Comparison of ENCODE assay signal across 1 cellular context in the genomic region with DNA sequence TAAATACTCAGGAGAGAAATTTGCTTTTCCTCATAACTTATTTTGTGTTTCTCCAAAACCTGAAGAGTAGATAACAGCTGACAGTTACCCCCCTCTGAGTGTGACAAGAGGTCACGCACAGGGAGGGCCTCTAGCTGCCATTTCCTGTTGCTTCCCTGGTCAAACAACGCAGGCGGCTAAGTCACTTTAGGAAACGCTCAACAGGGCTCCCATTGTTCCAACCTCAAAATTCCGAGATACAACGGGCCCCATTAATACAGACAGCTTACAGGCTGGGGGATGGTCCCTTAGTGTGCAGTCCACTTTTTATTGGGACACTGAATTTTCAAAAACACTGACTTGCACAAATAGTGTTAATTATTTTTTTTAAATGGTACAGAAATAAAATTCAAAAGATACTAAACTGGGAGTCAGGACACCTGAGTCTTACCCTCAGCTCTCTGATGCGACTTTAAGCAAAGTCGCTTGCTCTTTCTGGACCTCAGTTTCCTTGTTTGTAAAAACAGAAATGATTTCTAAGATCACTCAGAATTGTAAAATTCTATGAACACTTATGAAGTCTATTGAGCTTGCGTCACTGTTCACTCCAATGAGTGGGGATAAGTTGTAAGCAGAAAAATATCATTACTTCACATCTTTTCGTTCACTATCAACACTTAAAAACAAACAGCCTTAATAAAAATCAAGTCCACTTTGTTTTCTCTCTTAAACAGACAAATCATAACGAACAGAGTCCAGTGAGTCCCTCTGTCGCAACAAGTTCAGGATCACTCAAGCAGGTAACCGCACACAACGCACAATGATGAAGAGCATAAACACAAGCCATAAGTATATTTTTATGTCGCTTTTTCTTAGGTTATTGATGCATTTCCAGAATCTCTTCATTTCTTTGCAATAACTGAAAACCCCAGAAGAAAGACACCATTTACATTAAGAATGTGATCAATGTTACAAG.
TF ChIP-seq lines count a peak whose summit lies in the region.

No MANE protein-coding gene starts in this region.

TF ChIP-seq in HepG2, 621 proteins besides CTCF, POLR2A, EP300 and RAD21 (continued from another document and continues in another):
- no peak for TF ChIP-seq ZNF343 (CRISPR knock-in tag; IDR thresholded peaks at IDR 0.05)
- no peak for TF ChIP-seq ZNF773 (CRISPR knock-in tag; IDR thresholded peaks at IDR 0.05; ENCODE audit: borderline replicate concordance)
- no peak for TF ChIP-seq ZNF225 (CRISPR knock-in tag; IDR thresholded peaks at IDR 0.05)
- TF ChIP-seq, protein P1, sequence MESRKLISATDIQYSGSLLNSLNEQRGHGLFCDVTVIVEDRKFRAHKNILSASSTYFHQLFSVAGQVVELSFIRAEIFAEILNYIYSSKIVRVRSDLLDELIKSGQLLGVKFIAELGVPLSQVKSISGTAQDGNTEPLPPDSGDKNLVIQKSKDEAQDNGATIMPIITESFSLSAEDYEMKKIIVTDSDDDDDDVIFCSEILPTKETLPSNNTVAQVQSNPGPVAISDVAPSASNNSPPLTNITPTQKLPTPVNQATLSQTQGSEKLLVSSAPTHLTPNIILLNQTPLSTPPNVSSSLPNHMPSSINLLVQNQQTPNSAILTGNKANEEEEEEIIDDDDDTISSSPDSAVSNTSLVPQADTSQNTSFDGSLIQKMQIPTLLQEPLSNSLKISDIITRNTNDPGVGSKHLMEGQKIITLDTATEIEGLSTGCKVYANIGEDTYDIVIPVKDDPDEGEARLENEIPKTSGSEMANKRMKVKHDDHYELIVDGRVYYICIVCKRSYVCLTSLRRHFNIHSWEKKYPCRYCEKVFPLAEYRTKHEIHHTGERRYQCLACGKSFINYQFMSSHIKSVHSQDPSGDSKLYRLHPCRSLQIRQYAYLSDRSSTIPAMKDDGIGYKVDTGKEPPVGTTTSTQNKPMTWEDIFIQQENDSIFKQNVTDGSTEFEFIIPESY (CRISPR knock-in tag; IDR thresholded peaks at IDR 0.05): peak; percentile 49; the same call in 1 of the 2 replicates
- TF ChIP-seq ZC3H4 (CRISPR knock-in tag; IDR thresholded peaks at IDR 0.05; ENCODE audit: borderline replicate concordance): no peak
- no peak for TF ChIP-seq ETV6 (CRISPR knock-in tag; conservative IDR thresholded peaks at IDR 0.05)
- TF ChIP-seq, protein P2, sequence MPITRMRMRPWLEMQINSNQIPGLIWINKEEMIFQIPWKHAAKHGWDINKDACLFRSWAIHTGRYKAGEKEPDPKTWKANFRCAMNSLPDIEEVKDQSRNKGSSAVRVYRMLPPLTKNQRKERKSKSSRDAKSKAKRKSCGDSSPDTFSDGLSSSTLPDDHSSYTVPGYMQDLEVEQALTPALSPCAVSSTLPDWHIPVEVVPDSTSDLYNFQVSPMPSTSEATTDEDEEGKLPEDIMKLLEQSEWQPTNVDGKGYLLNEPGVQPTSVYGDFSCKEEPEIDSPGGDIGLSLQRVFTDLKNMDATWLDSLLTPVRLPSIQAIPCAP (CRISPR knock-in tag; IDR thresholded peaks at IDR 0.05; ENCODE audit: low read depth): no peak
- TF ChIP-seq, protein P3, sequence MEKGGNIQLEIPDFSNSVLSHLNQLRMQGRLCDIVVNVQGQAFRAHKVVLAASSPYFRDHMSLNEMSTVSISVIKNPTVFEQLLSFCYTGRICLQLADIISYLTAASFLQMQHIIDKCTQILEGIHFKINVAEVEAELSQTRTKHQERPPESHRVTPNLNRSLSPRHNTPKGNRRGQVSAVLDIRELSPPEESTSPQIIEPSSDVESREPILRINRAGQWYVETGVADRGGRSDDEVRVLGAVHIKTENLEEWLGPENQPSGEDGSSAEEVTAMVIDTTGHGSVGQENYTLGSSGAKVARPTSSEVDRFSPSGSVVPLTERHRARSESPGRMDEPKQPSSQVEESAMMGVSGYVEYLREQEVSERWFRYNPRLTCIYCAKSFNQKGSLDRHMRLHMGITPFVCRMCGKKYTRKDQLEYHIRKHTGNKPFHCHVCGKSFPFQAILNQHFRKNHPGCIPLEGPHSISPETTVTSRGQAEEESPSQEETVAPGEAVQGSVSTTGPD (CRISPR knock-in tag; IDR thresholded peaks at IDR 0.05): no peak
- TF ChIP-seq RAD51 (IDR thresholded peaks at IDR 0.05; ENCODE audit: borderline replicate concordance): no peak
- TF ChIP-seq RARA (CRISPR knock-in tag; IDR thresholded peaks at IDR 0.05): peak; percentile 96
- TF ChIP-seq, protein P4, sequence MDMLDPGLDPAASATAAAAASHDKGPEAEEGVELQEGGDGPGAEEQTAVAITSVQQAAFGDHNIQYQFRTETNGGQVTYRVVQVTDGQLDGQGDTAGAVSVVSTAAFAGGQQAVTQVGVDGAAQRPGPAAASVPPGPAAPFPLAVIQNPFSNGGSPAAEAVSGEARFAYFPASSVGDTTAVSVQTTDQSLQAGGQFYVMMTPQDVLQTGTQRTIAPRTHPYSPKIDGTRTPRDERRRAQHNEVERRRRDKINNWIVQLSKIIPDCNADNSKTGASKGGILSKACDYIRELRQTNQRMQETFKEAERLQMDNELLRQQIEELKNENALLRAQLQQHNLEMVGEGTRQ (IDR thresholded peaks at IDR 0.05; ENCODE audit: low read depth, low read length): no peak
- TF ChIP-seq, protein P4 (CRISPR knock-in tag; IDR thresholded peaks at IDR 0.05; ENCODE audit: borderline replicate concordance): no peak
- TF ChIP-seq ZNF224 (CRISPR knock-in tag; IDR thresholded peaks at IDR 0.05): no peak
- TF ChIP-seq ZNF749 (CRISPR knock-in tag; IDR thresholded peaks at IDR 0.05; ENCODE audit: borderline replicate concordance): no peak
- TF ChIP-seq, protein P5, sequence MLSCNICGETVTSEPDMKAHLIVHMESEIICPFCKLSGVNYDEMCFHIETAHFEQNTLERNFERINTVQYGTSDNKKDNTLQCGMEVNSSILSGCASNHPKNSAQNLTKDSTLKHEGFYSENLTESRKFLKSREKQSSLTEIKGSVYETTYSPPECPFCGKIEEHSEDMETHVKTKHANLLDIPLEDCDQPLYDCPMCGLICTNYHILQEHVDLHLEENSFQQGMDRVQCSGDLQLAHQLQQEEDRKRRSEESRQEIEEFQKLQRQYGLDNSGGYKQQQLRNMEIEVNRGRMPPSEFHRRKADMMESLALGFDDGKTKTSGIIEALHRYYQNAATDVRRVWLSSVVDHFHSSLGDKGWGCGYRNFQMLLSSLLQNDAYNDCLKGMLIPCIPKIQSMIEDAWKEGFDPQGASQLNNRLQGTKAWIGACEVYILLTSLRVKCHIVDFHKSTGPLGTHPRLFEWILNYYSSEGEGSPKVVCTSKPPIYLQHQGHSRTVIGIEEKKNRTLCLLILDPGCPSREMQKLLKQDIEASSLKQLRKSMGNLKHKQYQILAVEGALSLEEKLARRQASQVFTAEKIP (CRISPR knock-in tag; IDR thresholded peaks at IDR 0.05; ENCODE audit: borderline replicate concordance): no peak
- TF ChIP-seq DPF2 (CRISPR knock-in tag; IDR thresholded peaks at IDR 0.05; ENCODE audit: borderline replicate concordance, low read depth): peak; percentile 83
- no peak for TF ChIP-seq ZNF772 (CRISPR knock-in tag; IDR thresholded peaks at IDR 0.05)
- TF ChIP-seq, protein P6, sequence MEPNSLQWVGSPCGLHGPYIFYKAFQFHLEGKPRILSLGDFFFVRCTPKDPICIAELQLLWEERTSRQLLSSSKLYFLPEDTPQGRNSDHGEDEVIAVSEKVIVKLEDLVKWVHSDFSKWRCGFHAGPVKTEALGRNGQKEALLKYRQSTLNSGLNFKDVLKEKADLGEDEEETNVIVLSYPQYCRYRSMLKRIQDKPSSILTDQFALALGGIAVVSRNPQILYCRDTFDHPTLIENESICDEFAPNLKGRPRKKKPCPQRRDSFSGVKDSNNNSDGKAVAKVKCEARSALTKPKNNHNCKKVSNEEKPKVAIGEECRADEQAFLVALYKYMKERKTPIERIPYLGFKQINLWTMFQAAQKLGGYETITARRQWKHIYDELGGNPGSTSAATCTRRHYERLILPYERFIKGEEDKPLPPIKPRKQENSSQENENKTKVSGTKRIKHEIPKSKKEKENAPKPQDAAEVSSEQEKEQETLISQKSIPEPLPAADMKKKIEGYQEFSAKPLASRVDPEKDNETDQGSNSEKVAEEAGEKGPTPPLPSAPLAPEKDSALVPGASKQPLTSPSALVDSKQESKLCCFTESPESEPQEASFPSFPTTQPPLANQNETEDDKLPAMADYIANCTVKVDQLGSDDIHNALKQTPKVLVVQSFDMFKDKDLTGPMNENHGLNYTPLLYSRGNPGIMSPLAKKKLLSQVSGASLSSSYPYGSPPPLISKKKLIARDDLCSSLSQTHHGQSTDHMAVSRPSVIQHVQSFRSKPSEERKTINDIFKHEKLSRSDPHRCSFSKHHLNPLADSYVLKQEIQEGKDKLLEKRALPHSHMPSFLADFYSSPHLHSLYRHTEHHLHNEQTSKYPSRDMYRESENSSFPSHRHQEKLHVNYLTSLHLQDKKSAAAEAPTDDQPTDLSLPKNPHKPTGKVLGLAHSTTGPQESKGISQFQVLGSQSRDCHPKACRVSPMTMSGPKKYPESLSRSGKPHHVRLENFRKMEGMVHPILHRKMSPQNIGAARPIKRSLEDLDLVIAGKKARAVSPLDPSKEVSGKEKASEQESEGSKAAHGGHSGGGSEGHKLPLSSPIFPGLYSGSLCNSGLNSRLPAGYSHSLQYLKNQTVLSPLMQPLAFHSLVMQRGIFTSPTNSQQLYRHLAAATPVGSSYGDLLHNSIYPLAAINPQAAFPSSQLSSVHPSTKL (CRISPR knock-in tag; IDR thresholded peaks at IDR 0.05): peak; percentile 90
- TF ChIP-seq SYNCRIP (IDR thresholded peaks at IDR 0.05; ENCODE audit: insufficient read depth, low read depth, low read length): no peak
- no peak for TF ChIP-seq ZNF335 (CRISPR knock-in tag; IDR thresholded peaks at IDR 0.05)
- peak; percentile 38; the same call in 1 of the 2 replicates for TF ChIP-seq ZNF543 (CRISPR knock-in tag; IDR thresholded peaks at IDR 0.05)
- no peak for TF ChIP-seq TCF12 (IDR thresholded peaks at IDR 0.05)
- TF ChIP-seq TCF12 (CRISPR knock-in tag; IDR thresholded peaks at IDR 0.05): peak; percentile 67; the same call in 1 of the 2 replicates
- TF ChIP-seq, protein P7, sequence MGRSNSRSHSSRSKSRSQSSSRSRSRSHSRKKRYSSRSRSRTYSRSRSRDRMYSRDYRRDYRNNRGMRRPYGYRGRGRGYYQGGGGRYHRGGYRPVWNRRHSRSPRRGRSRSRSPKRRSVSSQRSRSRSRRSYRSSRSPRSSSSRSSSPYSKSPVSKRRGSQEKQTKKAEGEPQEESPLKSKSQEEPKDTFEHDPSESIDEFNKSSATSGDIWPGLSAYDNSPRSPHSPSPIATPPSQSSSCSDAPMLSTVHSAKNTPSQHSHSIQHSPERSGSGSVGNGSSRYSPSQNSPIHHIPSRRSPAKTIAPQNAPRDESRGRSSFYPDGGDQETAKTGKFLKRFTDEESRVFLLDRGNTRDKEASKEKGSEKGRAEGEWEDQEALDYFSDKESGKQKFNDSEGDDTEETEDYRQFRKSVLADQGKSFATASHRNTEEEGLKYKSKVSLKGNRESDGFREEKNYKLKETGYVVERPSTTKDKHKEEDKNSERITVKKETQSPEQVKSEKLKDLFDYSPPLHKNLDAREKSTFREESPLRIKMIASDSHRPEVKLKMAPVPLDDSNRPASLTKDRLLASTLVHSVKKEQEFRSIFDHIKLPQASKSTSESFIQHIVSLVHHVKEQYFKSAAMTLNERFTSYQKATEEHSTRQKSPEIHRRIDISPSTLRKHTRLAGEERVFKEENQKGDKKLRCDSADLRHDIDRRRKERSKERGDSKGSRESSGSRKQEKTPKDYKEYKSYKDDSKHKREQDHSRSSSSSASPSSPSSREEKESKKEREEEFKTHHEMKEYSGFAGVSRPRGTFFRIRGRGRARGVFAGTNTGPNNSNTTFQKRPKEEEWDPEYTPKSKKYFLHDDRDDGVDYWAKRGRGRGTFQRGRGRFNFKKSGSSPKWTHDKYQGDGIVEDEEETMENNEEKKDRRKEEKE (IDR thresholded peaks at IDR 0.05): no peak
- no peak for TF ChIP-seq ZNF143 (CRISPR knock-in tag; IDR thresholded peaks at IDR 0.05)
- TF ChIP-seq, protein P8, sequence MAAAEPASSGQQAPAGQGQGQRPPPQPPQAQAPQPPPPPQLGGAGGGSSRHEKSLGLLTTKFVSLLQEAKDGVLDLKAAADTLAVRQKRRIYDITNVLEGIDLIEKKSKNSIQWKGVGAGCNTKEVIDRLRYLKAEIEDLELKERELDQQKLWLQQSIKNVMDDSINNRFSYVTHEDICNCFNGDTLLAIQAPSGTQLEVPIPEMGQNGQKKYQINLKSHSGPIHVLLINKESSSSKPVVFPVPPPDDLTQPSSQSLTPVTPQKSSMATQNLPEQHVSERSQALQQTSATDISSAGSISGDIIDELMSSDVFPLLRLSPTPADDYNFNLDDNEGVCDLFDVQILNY (CRISPR knock-in tag; conservative IDR thresholded peaks at IDR 0.05): no peak
- no peak for TF ChIP-seq ZSCAN22 (CRISPR knock-in tag; IDR thresholded peaks at IDR 0.05)
- peak; percentile 76; the same call in 1 of the 2 replicates for TF ChIP-seq ZNF792 (CRISPR knock-in tag; IDR thresholded peaks at IDR 0.05)
- TF ChIP-seq, protein P9, sequence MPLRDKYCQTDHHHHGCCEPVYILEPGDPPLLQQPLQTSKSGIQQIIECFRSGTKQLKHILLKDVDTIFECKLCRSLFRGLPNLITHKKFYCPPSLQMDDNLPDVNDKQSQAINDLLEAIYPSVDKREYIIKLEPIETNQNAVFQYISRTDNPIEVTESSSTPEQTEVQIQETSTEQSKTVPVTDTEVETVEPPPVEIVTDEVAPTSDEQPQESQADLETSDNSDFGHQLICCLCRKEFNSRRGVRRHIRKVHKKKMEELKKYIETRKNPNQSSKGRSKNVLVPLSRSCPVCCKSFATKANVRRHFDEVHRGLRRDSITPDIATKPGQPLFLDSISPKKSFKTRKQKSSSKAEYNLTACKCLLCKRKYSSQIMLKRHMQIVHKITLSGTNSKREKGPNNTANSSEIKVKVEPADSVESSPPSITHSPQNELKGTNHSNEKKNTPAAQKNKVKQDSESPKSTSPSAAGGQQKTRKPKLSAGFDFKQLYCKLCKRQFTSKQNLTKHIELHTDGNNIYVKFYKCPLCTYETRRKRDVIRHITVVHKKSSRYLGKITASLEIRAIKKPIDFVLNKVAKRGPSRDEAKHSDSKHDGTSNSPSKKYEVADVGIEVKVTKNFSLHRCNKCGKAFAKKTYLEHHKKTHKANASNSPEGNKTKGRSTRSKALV (CRISPR knock-in tag; IDR thresholded peaks at IDR 0.05): peak; percentile 33; the same call in 1 of the 2 replicates
- TF ChIP-seq NR1H2 (CRISPR knock-in tag; IDR thresholded peaks at IDR 0.05; ENCODE audit: borderline replicate concordance, low read depth): no peak
- 0 out of 2 replicates have a peak, but pooled peaks have one; percentile 39 for TF ChIP-seq ZNF230 (CRISPR knock-in tag; IDR thresholded peaks at IDR 0.05)
- TF ChIP-seq ZNF816 (CRISPR knock-in tag; IDR thresholded peaks at IDR 0.05; ENCODE audit: borderline replicate concordance): no peak
- no peak for TF ChIP-seq ZNF253 (CRISPR knock-in tag; IDR thresholded peaks at IDR 0.05; ENCODE audit: borderline replicate concordance)
- no peak for TF ChIP-seq ZNF839 (CRISPR knock-in tag; IDR thresholded peaks at IDR 0.05; ENCODE audit: borderline replicate concordance)
- TF ChIP-seq SMC3 (IDR thresholded peaks at IDR 0.05; ENCODE audit: low read length): no peak
- TF ChIP-seq ZSCAN25 (CRISPR knock-in tag; IDR thresholded peaks at IDR 0.05): no peak
